ENCODE assay signal across 9 cellular contexts in genomic region chr7:5514440-5515035, GRCh38. TPM values are rescaled to one million over a fixed set of nuclear protein-coding genes. Genes with fewer than 3 reads are reported as not detected.
DNase-seq lines count a peak whose midpoint lies in the region; ATAC-seq, FAIRE-seq and TF ChIP-seq lines count a peak whose summit lies in the region.
"Had no signal": no experiment of that assay in that cellular context is flagged by ENCODE, and none has a peak within 500 bp of the region (broad histone marks: within the 10 kb centered on the region; RNA-seq: fewer than 3 reads in every experiment).

No MANE protein-coding gene starts in this region.

- no peaks in the 10 kb centered on the region for H3K9me3 ChIP-seq in HepG2 (ENCODE audit: low read length)
- H3K9me3 ChIP-seq in transverse colon = no peaks in the 10 kb centered on the region

- intact Hi-C loops in activated naive CD4-positive, alpha-beta T cell treated with anti-CD3 and anti-CD28 coated beads for 36 hours (cut with micrococcal nuclease) = no loop called here
- intact Hi-C loops in HepG2 (cut with micrococcal nuclease; ENCODE audit: unreplicated experiment) = no loop called here
- intact Hi-C loops in transverse colon (cut with DNase I; ENCODE audit: low total_unique reads) = no loop called here

- 3% methylated on average over 9 of the region's 15 CpGs for WGBS in HepG2 (ENCODE audit: low lambda C conversion rate)
- 52% methylated on average over 15 of the region's 15 CpGs; no CpG with 5 or more reads in 1 of the 2 donors for WGBS in transverse colon (ENCODE audit: low coverage in 1 of 2), 2 donors

- H4K20me1 ChIP-seq in HepG2 (ENCODE audit: insufficient read depth, low read length) = no peaks in the 10 kb centered on the region

- H3K27ac ChIP-seq in HepG2 (ENCODE audit: extremely low read length, insufficient read depth, low read length) (peak overlapping the region; percentile 100), transverse colon (peak overlapping the region; percentile 94 to 100 (median 96))

- no peaks in the 10 kb centered on the region for H3K9me3 Mint-ChIP-seq in activated naive CD4-positive, alpha-beta T cell treated with anti-CD3 and anti-CD28 coated beads for 36 hours

- peak overlapping the region; percentile 93 for H3K27ac Mint-ChIP-seq in activated naive CD4-positive, alpha-beta T cell treated with anti-CD3 and anti-CD28 coated beads for 36 hours

- DNase-seq in activated naive CD4-positive, alpha-beta T cell treated with anti-CD3 and anti-CD28 coated beads for 36 hours = no peak
- DNase-seq in activated naive CD4-positive, alpha-beta T cell (lab: John Stamatoyannopoulos, UW) = no peak
- DNase-seq in astrocyte of the spinal cord (ENCODE audit: low read depth, low spot score) (no peak), HepG2 (ENCODE audit: low spot score) (peak; percentile 68), transverse colon (no peak), globus pallidus (ENCODE audit: low spot score) (no peak), cerebellar cortex (ENCODE audit: low spot score) (no peak)

- no peak; the same call in 1 of the 2 replicates for TF ChIP-seq RAD21 in HepG2 (CRISPR knock-in tag; IDR thresholded peaks at IDR 0.05)

- in situ Hi-C loops in astrocyte of the spinal cord (cut with HindIII; ENCODE audit: low sequenced_read_pairs) = no loop called here
- in situ Hi-C loops in HepG2 (cut with HindIII; ENCODE audit: extremely low pct_ligation_motif_present, low pct_unique_long_range_greater_than_20kb) = no loop called here
- in situ Hi-C loops in transverse colon (cut with MboI; ENCODE audit: low pct_ligation_motif_present in 1 of 4, low pct_unique_long_range_greater_than_20kb in 1 of 4, low sequenced_read_pairs in 3 of 4) = no loop called here

- no peaks in the 10 kb centered on the region for H3K27me3 Mint-ChIP-seq in activated naive CD4-positive, alpha-beta T cell treated with anti-CD3 and anti-CD28 coated beads for 36 hours (ENCODE audit: low read depth)

- no peaks in the 10 kb centered on the region; a peak in 1 of 5 replicates for H3K36me3 ChIP-seq in HepG2 (replicated peaks in 1 of 2; ENCODE audit: control insufficient read depth in 1 of 2, insufficient read depth in 2 of 2, low read length in 2 of 2)
- no peaks in the 10 kb centered on the region for H3K36me3 ChIP-seq in transverse colon

- ATAC-seq in HepG2 (peak; percentile 2), HG02852 (IDR thresholded peaks at IDR 0.05; ENCODE audit: unreplicated experiment) (no peak)

- H3K4me3 Mint-ChIP-seq in activated naive CD4-positive, alpha-beta T cell treated with anti-CD3 and anti-CD28 coated beads for 36 hours = peak overlapping the region; percentile 94

- peak overlapping the region; percentile 99 for H3K4me2 ChIP-seq in HepG2 (ENCODE audit: low read depth, low read length)

- no peak for TF ChIP-seq POLR2A in HepG2 (IDR thresholded peaks at IDR 0.05; ENCODE audit: insufficient read depth in 1 of 2, low read depth in 2 of 2, low read length in 2 of 2)
- TF ChIP-seq POLR2A in transverse colon (IDR thresholded peaks at IDR 0.05) = no peak

- H3K27me3 ChIP-seq in HepG2 (ENCODE audit: control insufficient read depth in 1 of 2, insufficient read depth in 2 of 2, low read length in 2 of 2) = no peaks in the 10 kb centered on the region; a peak in 1 of 5 replicates
- H3K27me3 ChIP-seq in transverse colon = no peaks in the 10 kb centered on the region

- H3K4me1 ChIP-seq in HepG2 (ENCODE audit: insufficient read depth, low read length) = peaks cover 30% of the 10 kb centered on the region
- peaks cover 8 to 19% (median 17%) of the 10 kb centered on the region in 4 donors for H3K4me1 ChIP-seq in transverse colon

- POLR2A ChIA-PET in HepG2 (lab: Yijun Ruan, JAX) = interaction anchor here (0.9 kb wide), 1 partner anchor 91 kb away, joined by 3 read pairs; the partner anchor contains the start of gene TNRC18

- peaks cover 4% of the 10 kb centered on the region for H3K36me3 Mint-ChIP-seq in activated naive CD4-positive, alpha-beta T cell treated with anti-CD3 and anti-CD28 coated beads for 36 hours (ENCODE audit: low read depth)

- H3K9ac ChIP-seq in HepG2 (ENCODE audit: insufficient read depth, low read depth, low read length) = peak overlapping the region; percentile 96

- peak; percentile 49 for FAIRE-seq in HepG2 (lab: Jason Lieb, UNC)
- FAIRE-seq: G401.6 had no signal

- H3K4me1 Mint-ChIP-seq in activated naive CD4-positive, alpha-beta T cell treated with anti-CD3 and anti-CD28 coated beads for 36 hours (ENCODE audit: low read depth) = peaks cover 10% of the 10 kb centered on the region

- H3K79me2 ChIP-seq in HepG2 (ENCODE audit: insufficient read depth, low read length) = peaks cover 17% of the 10 kb centered on the region

- TF ChIP-seq EP300 in HepG2 (IDR thresholded peaks at IDR 0.05; ENCODE audit: low read depth in 2 of 2, low read length in 2 of 2) (no peak), HepG2 (CRISPR knock-in tag; IDR thresholded peaks at IDR 0.05; ENCODE audit: borderline replicate concordance) (no peak), transverse colon (IDR thresholded peaks at IDR 0.05; ENCODE audit: low read depth) (no peak)

- CTCF ChIA-PET in activated naive CD4-positive, alpha-beta T cell treated with anti-CD3 and anti-CD28 coated beads for 36 hours (lab: Charles Lee) = interaction anchor here (0.6 kb wide), 1 partner anchor 893 kb away, joined by 3 read pairs; no protein-coding TSS in a partner anchor
- CTCF ChIA-PET in HepG2 (lab: Yijun Ruan, JAX; ENCODE audit: low intra/inter-chr PET ratio, low total read pairs) = no interaction called here

- H2AFZ ChIP-seq in HepG2 (ENCODE audit: low read length) = no peak overlapping the region

- peak overlapping the region; percentile 96 for H3K4me3 ChIP-seq in astrocyte of the spinal cord (ENCODE audit: low read depth, low read length)
- peak overlapping the region; percentile 95 to 99 (median 96) for H3K4me3 ChIP-seq in HepG2 (replicated peaks in 1 of 3; ENCODE audit: insufficient read depth in 1 of 3, low read depth in 2 of 3, low read length in 3 of 3)
- H3K4me3 ChIP-seq in transverse colon = peak overlapping the region in 3 of 4 donors; percentile 65 to 100 (median 85)

- no peak for TF ChIP-seq CTCF in astrocyte of the spinal cord (IDR thresholded peaks at IDR 0.05; ENCODE audit: low read depth, low read length)
- no peak for TF ChIP-seq CTCF in HepG2 (CRISPR knock-in tag; IDR thresholded peaks at IDR 0.05)
- TF ChIP-seq CTCF in transverse colon (IDR thresholded peaks at IDR 0.05) = no peak

- BruUV-seq in HepG2 (replicated peaks; lab: Mats Ljungman, UMichigan) = TSS peak; percentile 93

RNA-seq across cellular contexts. Expression of gene FBXL18, which starts 0.9 kb away (rescaled TPM):
- 1 to 10 TPM; 7.0 to 7.1 TPM for total RNA-seq in activated naive CD4-positive, alpha-beta T cell treated with anti-CD3 and anti-CD28 coated beads for 36 hours
- total RNA-seq in HepG2 (2016; rRNA removed; fragmentation: Illumina TruSeq; extraction: Trizol) (3.9 TPM in 2 replicates), transverse colon (10 to 100 TPM in 2 of 4 donors, 1 to 10 TPM in 2; 8.5 to 22.8 (median 9.4) TPM)
- 1.1 and 1.6 TPM in 2 replicates for total RNA-seq in HepG2 (2016; cell fraction: cytosol; rRNA removed; fragmentation: Illumina TruSeq; extraction: Trizol; ENCODE audit: low read depth)
- total RNA-seq in HepG2 (2016; cell fraction: insoluble cytoplasmic fraction; rRNA removed; fragmentation: Illumina TruSeq; extraction: Trizol) = 3.7 and 4.0 TPM in 2 replicates
- total RNA-seq in HepG2 (2016; cell fraction: membrane; rRNA removed; fragmentation: Illumina TruSeq; extraction: Trizol) = 1.5 and 2.0 TPM in 2 replicates
- 2.9 and 3.3 TPM in 2 replicates for total RNA-seq in HepG2 (2016; cell fraction: nucleus; rRNA removed; fragmentation: Illumina TruSeq; extraction: Trizol)
- polyA plus RNA-seq in HepG2 (2011; rRNA removed) = 1.1 and 1.5 TPM in 2 replicates
- 0.63 and 1.1 TPM in 2 replicates for polyA plus RNA-seq in HepG2 (2011; cell fraction: cytosol; rRNA removed)
- 4.2 and 7.3 TPM in 2 replicates for polyA plus RNA-seq in HepG2 (2011; cell fraction: nucleus; rRNA removed)
- polyA plus RNA-seq in HepG2 (2012) = 1.5 and 2.0 TPM in 2 replicates
- 0.17 and 0.19 TPM in 2 replicates for polyA plus RNA-seq in HepG2 (2016; cell fraction: cytosol; fragmentation: Illumina TruSeq; extraction: Trizol; ENCODE audit: low read depth)
- polyA plus RNA-seq in HepG2 (2016; cell fraction: insoluble cytoplasmic fraction; fragmentation: Illumina TruSeq; extraction: Trizol; ENCODE audit: low read depth) = 1.4 and 2.4 TPM in 2 replicates
- polyA plus RNA-seq in HepG2 (2016; cell fraction: membrane; fragmentation: Illumina TruSeq; extraction: Trizol; ENCODE audit: low read depth) = 0.11 and 0.30 TPM in 2 replicates
- 2.1 and 2.5 TPM in 2 replicates for polyA plus RNA-seq in HepG2 (2016; cell fraction: nucleus; fragmentation: Illumina TruSeq; extraction: Trizol; ENCODE audit: insufficient read depth, low read depth)
- 9.2 and 12.0 TPM in 2 replicates for polyA minus RNA-seq in HepG2 (2011; rRNA and poly(A)+ RNA removed; ENCODE audit: low replicate concordance)
- 3.7 and 4.0 TPM in 2 replicates for polyA minus RNA-seq in HepG2 (2011; cell fraction: cytosol; rRNA and poly(A)+ RNA removed)
- 4.1 and 4.5 TPM in 2 replicates for polyA minus RNA-seq in HepG2 (2011; cell fraction: nucleus; rRNA and poly(A)+ RNA removed)

RNA-seq across cellular contexts. Expression of gene ACTB, which starts 15.9 kb away (rescaled TPM):
- total RNA-seq in activated naive CD4-positive, alpha-beta T cell treated with anti-CD3 and anti-CD28 coated beads for 36 hours = 1,000 to 10,000 TPM; 7,750 to 8,015 TPM
- total RNA-seq in HepG2 (2016; rRNA removed; fragmentation: Illumina TruSeq; extraction: Trizol) (983 and 1,099 TPM in 2 replicates), transverse colon (1,000 to 10,000 TPM; 4,023 to 7,543 (median 4,610) TPM)
- total RNA-seq in HepG2 (2016; cell fraction: cytosol; rRNA removed; fragmentation: Illumina TruSeq; extraction: Trizol; ENCODE audit: low read depth) = 406 and 413 TPM in 2 replicates
- 966 and 972 TPM in 2 replicates for total RNA-seq in HepG2 (2016; cell fraction: insoluble cytoplasmic fraction; rRNA removed; fragmentation: Illumina TruSeq; extraction: Trizol)
- 815 and 929 TPM in 2 replicates for total RNA-seq in HepG2 (2016; cell fraction: membrane; rRNA removed; fragmentation: Illumina TruSeq; extraction: Trizol)
- 668 and 755 TPM in 2 replicates for total RNA-seq in HepG2 (2016; cell fraction: nucleus; rRNA removed; fragmentation: Illumina TruSeq; extraction: Trizol)
- 984 and 1,160 TPM in 2 replicates for polyA plus RNA-seq in HepG2 (2011; rRNA removed)
- 567 and 620 TPM in 2 replicates for polyA plus RNA-seq in HepG2 (2011; cell fraction: cytosol; rRNA removed)
- 1,565 and 1,995 TPM in 2 replicates for polyA plus RNA-seq in HepG2 (2011; cell fraction: nucleus; rRNA removed)
- polyA plus RNA-seq in HepG2 (2012) = 984 and 1,070 TPM in 2 replicates
- 510 and 558 TPM in 2 replicates for polyA plus RNA-seq in HepG2 (2016; cell fraction: cytosol; fragmentation: Illumina TruSeq; extraction: Trizol; ENCODE audit: low read depth)
- polyA plus RNA-seq in HepG2 (2016; cell fraction: insoluble cytoplasmic fraction; fragmentation: Illumina TruSeq; extraction: Trizol; ENCODE audit: low read depth) = 1,764 and 2,207 TPM in 2 replicates
- 1,095 and 1,097 TPM in 2 replicates for polyA plus RNA-seq in HepG2 (2016; cell fraction: membrane; fragmentation: Illumina TruSeq; extraction: Trizol; ENCODE audit: low read depth)
- 1,747 and 1,824 TPM in 2 replicates for polyA plus RNA-seq in HepG2 (2016; cell fraction: nucleus; fragmentation: Illumina TruSeq; extraction: Trizol; ENCODE audit: insufficient read depth, low read depth)
- polyA minus RNA-seq in HepG2 (2011; rRNA and poly(A)+ RNA removed; ENCODE audit: low replicate concordance) = 2,677 and 2,857 TPM in 2 replicates
- 1,014 and 1,055 TPM in 2 replicates for polyA minus RNA-seq in HepG2 (2011; cell fraction: cytosol; rRNA and poly(A)+ RNA removed)
- 329 and 574 TPM in 2 replicates for polyA minus RNA-seq in HepG2 (2011; cell fraction: nucleus; rRNA and poly(A)+ RNA removed)
